In genomic region chr2:137220438-137220998, GRCh38 we compare ENCODE assay signal across 19 cellular contexts.
DNase-seq lines count a peak whose midpoint lies in the region; ATAC-seq and TF ChIP-seq lines count a peak whose summit lies in the region.
"Had no signal": no experiment of that assay in that cellular context is flagged by ENCODE, and none has a peak within 500 bp of the region (broad histone marks: within the 10 kb centered on the region; RNA-seq: fewer than 3 reads in every experiment).

No MANE protein-coding gene starts in this region.

- no peak for ATAC-seq in GM18909 (IDR thresholded peaks at IDR 0.05; ENCODE audit: poor library complexity, unreplicated experiment)
- ATAC-seq: activated CD4-positive, alpha-beta T cell treated with anti-CD3 and anti-CD28 coated beads for 36 hours; activated CD8-positive, alpha-beta memory T cell treated with anti-CD3 and anti-CD28 coated beads, Interleukin-2, amount 10 ng/mL, durations not matched to agents 7 days and 5 days had no signal

- POLR2A ChIA-PET in AG04449 (lab: Yijun Ruan, JAX): no interaction called here

- H3K4me3 ChIP-seq in AG04449 (ENCODE audit: low read depth, low read length) (no peak overlapping the region), astrocyte of the spinal cord (ENCODE audit: low read depth, low read length) (no peak overlapping the region), fibroblast of the aortic adventitia (ENCODE audit: low read depth, low read length) (no peak overlapping the region)
- H3K4me3 ChIP-seq: stomach had no signal

- TF ChIP-seq CTCF in AG04449 (IDR thresholded peaks at IDR 0.05; ENCODE audit: insufficient read depth, low read length, missing control alignments): no peak
- no peak for TF ChIP-seq CTCF in astrocyte of the spinal cord (IDR thresholded peaks at IDR 0.05; ENCODE audit: low read depth, low read length)
- no peak for TF ChIP-seq CTCF in fibroblast of the aortic adventitia (IDR thresholded peaks at IDR 0.05; ENCODE audit: insufficient read depth, low read length)

- CTCF ChIA-PET in AG04449 (lab: Yijun Ruan, JAX): no interaction called here

- DNase-seq in AG04449 (ENCODE audit: low read depth, low spot score): peak; percentile 68
- DNase-seq in LHCN-M2 (ENCODE audit: low read depth): peak; percentile 20
- peak; percentile 69 for DNase-seq in astrocyte of the spinal cord (ENCODE audit: low read depth, low spot score)
- DNase-seq in fibroblast of the aortic adventitia (ENCODE audit: low read depth): peak; percentile 89
- DNase-seq in occipital lobe (lab: John Stamatoyannopoulos, UW): no peak
- no peak for DNase-seq in NCI-H1105 (lab: John Stamatoyannopoulos, UW)
- DNase-seq in NCI-H2227 (lab: John Stamatoyannopoulos, UW; ENCODE audit: unreplicated experiment): no peak
- DNase-seq: activated CD4-positive, alpha-beta T cell treated with anti-CD3 and anti-CD28 coated beads for 36 hours; activated CD8-positive, alpha-beta memory T cell treated with anti-CD3 and anti-CD28 coated beads, Interleukin-2, amount 10 ng/mL, durations not matched to agents 7 days and 5 days; activated effector memory CD4-positive, alpha-beta T cell treated with anti-CD3 and anti-CD28 coated beads, Interleukin-2, amount 50 U/mL, for 16 hours; amygdala; CD4-positive, alpha-beta memory T cell; midbrain; NCI-H1930; NCI-H526 treated with DMSO at 0.1 percent for 48 hours; retina; stimulated activated CD4-positive, alpha-beta T cell treated with anti-CD3 and anti-CD28 coated beads, Interleukin-2, amount 100 ng/mL, for 24 hours; stomach had no signal

- in situ Hi-C loops in astrocyte of the spinal cord (cut with HindIII; ENCODE audit: low sequenced_read_pairs): no loop called here

Comparison
In these comparisons a context has a peak if more than half of its experiments do, and no peak if none do; other contexts are left out.
1. DNase-seq: peak in AG04449 (single experiment), LHCN-M2 (single experiment), astrocyte of the spinal cord (single experiment) and fibroblast of the aortic adventitia (single experiment); none in occipital lobe (single experiment), NCI-H1105 (single experiment) and NCI-H2227 (single experiment).